In genomic region chr3:28916713-28917499, GRCh38 we compare ENCODE assay signal across 8 cellular contexts.
DNase-seq lines count a peak whose midpoint lies in the region; ATAC-seq and TF ChIP-seq lines count a peak whose summit lies in the region.

No MANE protein-coding gene starts in this region.

- POLR2A ChIA-PET in A673 (lab: Charles Lee; ENCODE audit: low non-redundant PET) = interaction anchor here (0.6 kb wide), 1 partner anchor 848 kb away, joined by 3 read pairs; no protein-coding TSS in a partner anchor

- H3K9ac ChIP-seq in skeletal muscle tissue (ENCODE audit: low read depth in 1 of 3, low read length in 3 of 3) = peak overlapping the region; percentile 67 to 75 (median 70)

- in situ Hi-C loops in GM13976 (cut with MboI; ENCODE audit: low sequenced_read_pairs, unreplicated experiment) (no loop called here), astrocyte of the spinal cord (cut with HindIII; ENCODE audit: low sequenced_read_pairs) (no loop called here)

- CTCF ChIA-PET in A673 (lab: Charles Lee) = interaction anchor here (0.6 to 1.6 kb wide), 5 partner anchors 57 to 848 kb away, joined by 4 to 8 read pairs (median 4); no protein-coding TSS in a partner anchor

- peak; percentile 84 for ATAC-seq in HG02623 (IDR thresholded peaks at IDR 0.05; ENCODE audit: unreplicated experiment)

- H3K27ac ChIP-seq in A673 (ENCODE audit: low read depth, low read length, poor library complexity, severe bottlenecking) = peak overlapping the region; percentile 25
- H3K27ac ChIP-seq in skeletal muscle tissue (ENCODE audit: low read depth, low read length) = peak overlapping the region; percentile 74

- no peaks in the 10 kb centered on the region for H3K9me3 ChIP-seq in A673 (ENCODE audit: low read depth, low read length, poor library complexity, severe bottlenecking)
- no peaks in the 10 kb centered on the region for H3K9me3 ChIP-seq in skeletal muscle tissue (ENCODE audit: control insufficient read depth in 3 of 3, low read length in 3 of 3)

- H3K4me3 ChIP-seq in A673 (ENCODE audit: low read depth, low read length, poor library complexity, severe bottlenecking) = peak overlapping the region; percentile 35
- peak overlapping the region; percentile 31 for H3K4me3 ChIP-seq in astrocyte of the spinal cord (ENCODE audit: low read depth, low read length)
- H3K4me3 ChIP-seq in skeletal muscle tissue (ENCODE audit: low read length in 3 of 3) = peak overlapping the region; percentile 61 to 66 (median 62)

- DNase-seq in A673 (ENCODE audit: low spot score) = peak; percentile 85
- DNase-seq in GM13976 (ENCODE audit: low spot score) = peak; percentile 32
- peak; percentile 10 for DNase-seq in NCI-H446 treated with DMSO at 0.1 percent for 48 hours (lab: John Stamatoyannopoulos, UW)
- DNase-seq in astrocyte of the spinal cord (ENCODE audit: low read depth, low spot score) = peak; percentile 89
- DNase-seq in iPS-NIHi11 (ENCODE audit: low spot score) = peak; percentile 67
- DNase-seq in RKO (ENCODE audit: low spot score) = no peak

- TF ChIP-seq CTCF in A673 (conservative IDR thresholded peaks at IDR 0.05; ENCODE audit: low read depth, low read length) (peak; percentile 72), GM13976 (IDR thresholded peaks at IDR 0.05; ENCODE audit: borderline replicate concordance, control extremely low read depth, extremely low read depth, insufficient read depth, missing control alignments) (peak; percentile 48), astrocyte of the spinal cord (IDR thresholded peaks at IDR 0.05; ENCODE audit: low read depth, low read length) (peak; percentile 68)

- H3K4me1 ChIP-seq in A673 (ENCODE audit: insufficient read depth, low read length, poor library complexity, severe bottlenecking) = peaks cover 12% of the 10 kb centered on the region
- H3K4me1 ChIP-seq in skeletal muscle tissue (ENCODE audit: control insufficient read depth in 3 of 3, insufficient read depth in 3 of 3, low read length in 3 of 3) = peaks cover 4 to 10% (median 9%) of the 10 kb centered on the region in 3 donors

- intact Hi-C loops in A673 (cut with micrococcal nuclease; ENCODE audit: unreplicated experiment) = loop anchor here (1.0 to 5.0 kb wide), 3 partner anchors 365 to 1117 kb away; partner anchors contain the start of gene RBMS3

- no TSS peak for BruUV-seq in A673 (replicated peaks; lab: Mats Ljungman, UMichigan)

- H3K36me3 ChIP-seq in A673 (ENCODE audit: insufficient read depth, low read length, poor library complexity, severe bottlenecking) = no peaks in the 10 kb centered on the region
- no peaks in the 10 kb centered on the region for H3K36me3 ChIP-seq in skeletal muscle tissue (ENCODE audit: control insufficient read depth in 3 of 3, insufficient read depth in 3 of 3, low read length in 3 of 3)

- no peaks in the 10 kb centered on the region for H3K27me3 ChIP-seq in A673 (replicated peaks; ENCODE audit: insufficient read depth, low read depth, low read length, poor library complexity)
- no peaks in the 10 kb centered on the region for H3K27me3 ChIP-seq in skeletal muscle tissue (ENCODE audit: control insufficient read depth in 3 of 3, insufficient read depth in 3 of 3, low read length in 3 of 3)
